Comparison of ENCODE assay signal across 8 cellular contexts in genomic region chr3:12840591-12841084, GRCh38. TPM values are rescaled to one million over a fixed set of nuclear protein-coding genes. Genes with fewer than 3 reads are reported as not detected.
DNase-seq lines count a peak whose midpoint lies in the region; ATAC-seq and TF ChIP-seq lines count a peak whose summit lies in the region.

No MANE protein-coding gene starts in this region.

- H3K9me3 ChIP-seq in AG04450 (ENCODE audit: control insufficient read depth, insufficient read depth, low read length) (no peaks in the 10 kb centered on the region; the same call in 1 of the 2 replicates), GM23248 (ENCODE audit: low read depth) (no peaks in the 10 kb centered on the region), iPS DF 6.9 (ENCODE audit: control insufficient read depth, insufficient read depth, low read length) (no peaks in the 10 kb centered on the region), stomach smooth muscle (ENCODE audit: control insufficient read depth in 2 of 2, low read length in 2 of 2) (no peaks in the 10 kb centered on the region)

- H3K27ac ChIP-seq in AG04450 (ENCODE audit: low read depth, low read length): peak overlapping the region; percentile 87
- peak overlapping the region; percentile 87 for H3K27ac ChIP-seq in GM23248
- H3K27ac ChIP-seq in iPS DF 6.9 (ENCODE audit: low read length): no peak overlapping the region
- peak overlapping the region; percentile 92 for H3K27ac ChIP-seq in stomach smooth muscle (ENCODE audit: low read length)

- H3K36me3 Mint-ChIP-seq in activated CD8-positive, alpha-beta T cell treated with anti-CD3 and anti-CD28 coated beads for 36 hours (ENCODE audit: low read depth): peaks cover 58% of the 10 kb centered on the region

- H3K36me3 ChIP-seq in GM23248 (ENCODE audit: low read depth) (peaks cover 41% of the 10 kb centered on the region), iPS DF 6.9 (ENCODE audit: control insufficient read depth, insufficient read depth, low read length) (peaks cover 34% of the 10 kb centered on the region), stomach smooth muscle (ENCODE audit: control insufficient read depth in 2 of 2, insufficient read depth in 2 of 2, low read length in 2 of 2) (peaks cover 34 to 37% of the 10 kb centered on the region in 2 donors)

- no peak overlapping the region for H2AFZ ChIP-seq in GM23248

- H3K9me2 ChIP-seq in GM23248 (ENCODE audit: insufficient read depth): no peaks in the 10 kb centered on the region

- H4K20me1 ChIP-seq in GM23248 (ENCODE audit: insufficient read depth): peaks cover 40% of the 10 kb centered on the region; the same call in 1 of the 2 replicates

- H3K4me2 ChIP-seq in GM23248 (ENCODE audit: unreplicated experiment): peak overlapping the region; percentile 77

- H3F3A ChIP-seq in GM23248 (ENCODE audit: insufficient read depth): peaks cover 48% of the 10 kb centered on the region

- peak overlapping the region; percentile 99 for H3K27ac Mint-ChIP-seq in activated CD8-positive, alpha-beta T cell treated with anti-CD3 and anti-CD28 coated beads for 36 hours

- H3K27me3 Mint-ChIP-seq in activated CD8-positive, alpha-beta T cell treated with anti-CD3 and anti-CD28 coated beads for 36 hours: no peaks in the 10 kb centered on the region

- H3K79me2 ChIP-seq in GM23248 (ENCODE audit: insufficient read depth): peaks cover 55% of the 10 kb centered on the region

- intact Hi-C loops in activated CD8-positive, alpha-beta T cell treated with anti-CD3 and anti-CD28 coated beads for 36 hours (cut with micrococcal nuclease): no loop called here

- in situ Hi-C loops in GM23248 (cut with MboI): no loop called here

- no peak for TF ChIP-seq CTCF in AG04450 (IDR thresholded peaks at IDR 0.05; ENCODE audit: low read depth, low read length)
- no peak for TF ChIP-seq CTCF in activated CD8-positive, alpha-beta T cell treated with anti-CD3 and anti-CD28 coated beads for 36 hours (IDR thresholded peaks at IDR 0.05)

- H3K4me1 Mint-ChIP-seq in activated CD8-positive, alpha-beta T cell treated with anti-CD3 and anti-CD28 coated beads for 36 hours (ENCODE audit: low read depth): peaks cover 32% of the 10 kb centered on the region

- no peaks in the 10 kb centered on the region for H3K27me3 ChIP-seq in AG04450 (ENCODE audit: control insufficient read depth, insufficient read depth, low read length)
- no peaks in the 10 kb centered on the region for H3K27me3 ChIP-seq in GM23248 (replicated peaks; ENCODE audit: insufficient read depth)
- no peaks in the 10 kb centered on the region for H3K27me3 ChIP-seq in iPS DF 6.9 (ENCODE audit: control insufficient read depth, insufficient read depth, low read length)
- no peaks in the 10 kb centered on the region for H3K27me3 ChIP-seq in stomach smooth muscle (ENCODE audit: control insufficient read depth in 1 of 2, insufficient read depth in 2 of 2, low read length in 2 of 2)

- POLR2A ChIA-PET in AG04450 (lab: Yijun Ruan, JAX): interaction anchor here (1.7 to 2.4 kb wide), 4 partner anchors 9 to 46 kb away, joined by 6 to 16 read pairs (median 9); no protein-coding TSS in a partner anchor
- POLR2A ChIA-PET in activated CD8-positive, alpha-beta T cell treated with anti-CD3 and anti-CD28 coated beads for 36 hours (lab: Charles Lee): interaction anchor here (0.7 to 6.3 kb wide), 20 partner anchors 11 to 580 kb away, joined by 3 to 103 read pairs (median 5); partner anchors contain the start of genes CAND2, NUP210, RAF1 and TSEN2

- no peak for ATAC-seq in activated CD8-positive, alpha-beta T cell treated with anti-CD3 and anti-CD28 coated beads for 36 hours
- ATAC-seq in HG02763 (IDR thresholded peaks at IDR 0.05; ENCODE audit: unreplicated experiment): no peak
- no peak for ATAC-seq in GM21360 (IDR thresholded peaks at IDR 0.05; ENCODE audit: unreplicated experiment)

- H3K4me1 ChIP-seq in GM23248 (ENCODE audit: insufficient read depth): peaks cover 33% of the 10 kb centered on the region
- H3K4me1 ChIP-seq in iPS DF 6.9 (ENCODE audit: control insufficient read depth, insufficient read depth, low read length): no peaks in the 10 kb centered on the region
- peaks cover 27% of the 10 kb centered on the region for H3K4me1 ChIP-seq in stomach smooth muscle (ENCODE audit: control insufficient read depth, insufficient read depth, low read length)

- no peaks in the 10 kb centered on the region for H3K9me3 Mint-ChIP-seq in activated CD8-positive, alpha-beta T cell treated with anti-CD3 and anti-CD28 coated beads for 36 hours

- peak overlapping the region; percentile 96 for H3K9ac ChIP-seq in GM23248
- H3K9ac ChIP-seq in stomach smooth muscle (ENCODE audit: low read length in 2 of 2): peak overlapping the region; percentile 94 to 95

- DNase-seq in AG04450 (ENCODE audit: low read depth, low spot score) (no peak), GM23248 (peak; percentile 57), iPS DF 6.9 (ENCODE audit: low read depth, low spot score) (no peak), anterior cingulate cortex (lab: John Stamatoyannopoulos, UW) (no peak)
- DNase-seq in activated CD8-positive, alpha-beta T cell treated with anti-CD3 and anti-CD28 coated beads for 36 hours: no peak

- H3K4me3 ChIP-seq in AG04450 (ENCODE audit: low read depth, low read length) (peak overlapping the region; percentile 98), GM23248 (peak overlapping the region; percentile 94), iPS DF 6.9 (ENCODE audit: low read length) (peak overlapping the region; percentile 92), stomach smooth muscle (ENCODE audit: low read length in 2 of 2) (peak overlapping the region; percentile 85 to 96)

- 1% methylated on average over 13 of the region's 13 CpGs for WGBS in GM23248 (ENCODE audit: low coverage in 1 of 2, low lambda C conversion rate in 2 of 2, missing lambda C conversion rate in 2 of 2), 2 experiments
- no CpG with 5 or more reads among the region's 13 CpGs for WGBS in iPS DF 6.9 (ENCODE audit: insufficient coverage, insufficient read length)

- CTCF ChIA-PET in AG04450 (lab: Charles Lee): interaction anchor here (0.8 to 2.8 kb wide), 10 partner anchors 8 to 180 kb away, joined by 3 to 18 read pairs (median 6); partner anchors contain the start of gene CAND2
- CTCF ChIA-PET in activated CD8-positive, alpha-beta T cell treated with anti-CD3 and anti-CD28 coated beads for 36 hours (lab: Charles Lee): interaction anchor here (1.0 to 4.2 kb wide), 13 partner anchors 9 to 154 kb away, joined by 3 to 36 read pairs (median 7); no protein-coding TSS in a partner anchor

- peak overlapping the region; percentile 96 for H3K4me3 Mint-ChIP-seq in activated CD8-positive, alpha-beta T cell treated with anti-CD3 and anti-CD28 coated beads for 36 hours

RNA-seq across cellular contexts. Expression of gene RPL32, which starts 0.7 kb away (rescaled TPM):
- polyA plus RNA-seq in AG04450 (2011; rRNA removed) (3,211 and 3,269 TPM in 2 replicates), GM23248 (2016; fragmentation: Nextera tagmentation; extraction: Ambion mirVana) (923 and 947 TPM in 2 replicates)
- 911 and 957 TPM in 2 replicates for polyA minus RNA-seq in AG04450 (2011; rRNA and poly(A)+ RNA removed)
- 426 and 1,611 TPM in 2 replicates for total RNA-seq in GM23248 (2014; rRNA removed; shearing (Covaris generic))
- total RNA-seq in activated CD8-positive, alpha-beta T cell treated with anti-CD3 and anti-CD28 coated beads for 36 hours: 1,000 to 10,000 TPM; 2,861 to 2,981 TPM

RNA-seq across cellular contexts. Expression of gene CAND2, which starts 44.2 kb away (rescaled TPM):
- 5.8 and 7.3 TPM in 2 replicates for polyA plus RNA-seq in AG04450 (2011; rRNA removed)
- polyA minus RNA-seq in AG04450 (2011; rRNA and poly(A)+ RNA removed): 13.7 and 14.7 TPM in 2 replicates
- total RNA-seq in GM23248 (2014; rRNA removed; shearing (Covaris generic)): 0.38 and 0.43 TPM in 2 replicates
- polyA plus RNA-seq in GM23248 (2016; fragmentation: Nextera tagmentation; extraction: Ambion mirVana): 0.16 and 0.53 TPM in 2 replicates
- 1 to 10 TPM; 1.5 to 1.9 TPM for total RNA-seq in activated CD8-positive, alpha-beta T cell treated with anti-CD3 and anti-CD28 coated beads for 36 hours
